12 cellular contexts compared by ENCODE assay signal in the genomic region with DNA sequence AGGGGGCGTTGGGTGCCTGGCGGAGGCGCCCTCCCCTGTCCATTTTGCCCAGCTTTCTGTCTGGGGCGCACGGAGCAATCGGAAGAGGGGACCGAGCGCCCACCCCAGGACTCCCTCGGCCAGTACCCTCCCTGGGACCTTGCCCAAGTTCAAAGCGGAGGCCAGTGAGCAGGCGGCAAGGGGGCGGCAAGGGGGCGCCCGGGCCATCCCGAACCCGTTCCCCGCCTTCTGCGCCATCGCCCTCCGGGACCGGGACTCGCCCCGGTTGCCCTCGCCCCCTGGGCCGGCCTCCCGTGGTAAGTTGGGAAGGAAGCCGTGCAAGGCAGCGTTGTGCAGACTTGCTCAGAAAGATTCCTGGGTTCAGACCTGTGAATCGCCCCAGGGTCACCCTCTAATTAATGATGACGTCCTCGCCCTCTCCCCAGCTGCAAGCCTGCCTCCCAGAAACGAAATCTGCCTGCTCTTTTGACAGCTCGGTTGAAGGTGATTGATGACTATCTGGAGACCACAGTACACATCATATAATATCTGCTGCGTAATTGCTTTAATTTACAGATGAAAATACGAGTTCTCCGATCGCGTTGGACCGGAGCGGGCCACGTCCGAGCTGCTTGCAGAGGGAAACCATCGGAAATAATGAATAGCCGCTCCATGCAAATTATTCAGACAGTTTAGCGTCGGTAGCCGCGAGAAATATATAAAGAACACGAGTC. TPM values are rescaled to one million over a fixed set of nuclear protein-coding genes. Genes with fewer than 3 reads are reported as not detected.
DNase-seq lines count a peak whose midpoint lies in the region; ATAC-seq and TF ChIP-seq lines count a peak whose summit lies in the region.
"Had no signal": no experiment of that assay in that cellular context is flagged by ENCODE, and none has a peak within 500 bp of the region (broad histone marks: within the 10 kb centered on the region; RNA-seq: fewer than 3 reads in every experiment).

No MANE protein-coding gene starts in this region.

- no peaks in the 10 kb centered on the region for H3K9me3 Mint-ChIP-seq in stimulated activated naive CD8-positive, alpha-beta T cell treated with anti-CD3 and anti-CD28 coated beads, Interleukin-15, Interleukin-2, amounts not matched to agents 100 ng/mL and 50 ng/mL, for 24 hours
- no peaks in the 10 kb centered on the region for H3K9me3 Mint-ChIP-seq in mesothelial cell of epicardium

- peak overlapping the region; percentile 31 to 68 (median 58) for H3K4me3 ChIP-seq in breast epithelium

- peak overlapping the region; percentile 26 for H3K4me3 Mint-ChIP-seq in stimulated activated naive CD8-positive, alpha-beta T cell treated with anti-CD3 and anti-CD28 coated beads, Interleukin-15, Interleukin-2, amounts not matched to agents 100 ng/mL and 50 ng/mL, for 24 hours
- peak overlapping the region; percentile 20 for H3K4me3 Mint-ChIP-seq in mesothelial cell of epicardium

- TF ChIP-seq CTCF in breast epithelium (IDR thresholded peaks at IDR 0.05), result no peak
- no peak for TF ChIP-seq CTCF in mesothelial cell of epicardium (IDR thresholded peaks at IDR 0.05; ENCODE audit: unreplicated experiment)

- TF ChIP-seq POLR2A in breast epithelium (IDR thresholded peaks at IDR 0.05), result no peak

- peaks cover 3 to 4% of the 10 kb centered on the region in 2 donors for H3K4me1 ChIP-seq in breast epithelium

- peak overlapping the region; percentile 83 to 87 for H3K27ac ChIP-seq in breast epithelium
- H3K27ac ChIP-seq: KMS-11 had no signal

- no peak for DNase-seq in stimulated activated naive CD8-positive, alpha-beta T cell treated with anti-CD3 and anti-CD28 coated beads, Interleukin-15, Interleukin-2, amounts not matched to agents 100 U/mL and 50 U/mL, for 24 hours
- DNase-seq in breast epithelium (ENCODE audit: low spot score in 2 of 2) (no peak), mesothelial cell of epicardium (ENCODE audit: low spot score in 2 of 2, unreplicated experiment in 2 of 2) (no peak), A172 (ENCODE audit: low spot score) (no peak), NCI-H2107 (lab: John Stamatoyannopoulos, UW) (no peak)
- DNase-seq: NCI-H526 treated with DMSO at 0.1 percent for 48 hours, substantia nigra had no signal

- peak overlapping the region; percentile 52 for H3K27ac Mint-ChIP-seq in stimulated activated naive CD8-positive, alpha-beta T cell treated with anti-CD3 and anti-CD28 coated beads, Interleukin-15, Interleukin-2, amounts not matched to agents 100 ng/mL and 50 ng/mL, for 24 hours
- H3K27ac Mint-ChIP-seq in mesothelial cell of epicardium, result no peak overlapping the region

- no peaks in the 10 kb centered on the region for H3K9me3 ChIP-seq in breast epithelium

- H3K36me3 ChIP-seq in breast epithelium, result no peaks in the 10 kb centered on the region

- H3K4me1 Mint-ChIP-seq in stimulated activated naive CD8-positive, alpha-beta T cell treated with anti-CD3 and anti-CD28 coated beads, Interleukin-15, Interleukin-2, amounts not matched to agents 100 ng/mL and 50 ng/mL, for 24 hours (ENCODE audit: low read depth), result peaks cover 5% of the 10 kb centered on the region
- peaks cover 18% of the 10 kb centered on the region for H3K4me1 Mint-ChIP-seq in mesothelial cell of epicardium

- H3K27me3 ChIP-seq in breast epithelium, result peaks cover 6 to 96% of the 10 kb centered on the region in 2 donors

- no peaks in the 10 kb centered on the region for H3K36me3 Mint-ChIP-seq in stimulated activated naive CD8-positive, alpha-beta T cell treated with anti-CD3 and anti-CD28 coated beads, Interleukin-15, Interleukin-2, amounts not matched to agents 100 ng/mL and 50 ng/mL, for 24 hours (ENCODE audit: low read depth)
- H3K36me3 Mint-ChIP-seq in mesothelial cell of epicardium, result no peaks in the 10 kb centered on the region

- ATAC-seq in stimulated activated naive CD8-positive, alpha-beta T cell treated with anti-CD3 and anti-CD28 coated beads, Interleukin-15, Interleukin-2, amounts not matched to agents 100 U/mL and 50 U/mL, for 24 hours, result no peak
- ATAC-seq in GM21526 (IDR thresholded peaks at IDR 0.05; ENCODE audit: low FRiP score, unreplicated experiment), result no peak
- no peak for ATAC-seq in HG02798 (IDR thresholded peaks at IDR 0.05; ENCODE audit: poor library complexity, unreplicated experiment)

- intact Hi-C loops in breast epithelium (cut with DNase I; ENCODE audit: low total_unique reads), result no loop called here

- peaks cover 46% of the 10 kb centered on the region for H3K27me3 Mint-ChIP-seq in stimulated activated naive CD8-positive, alpha-beta T cell treated with anti-CD3 and anti-CD28 coated beads, Interleukin-15, Interleukin-2, amounts not matched to agents 100 ng/mL and 50 ng/mL, for 24 hours
- H3K27me3 Mint-ChIP-seq in mesothelial cell of epicardium (ENCODE audit: low read depth), result peaks cover 90% of the 10 kb centered on the region

RNA-seq across cellular contexts. Expression of gene IRX4, which starts 1.4 kb away (rescaled TPM):
- 1 to 10 TPM in 2 of 3 donors, under 1 TPM in 1; 0.64 to 9.5 (median 2.6) TPM for total RNA-seq in breast epithelium
- not detected in 3 replicates for total RNA-seq in mesothelial cell of epicardium
- total RNA-seq in A172 (2014; rRNA removed; shearing (Covaris generic)), result not detected in 2 replicates
- total RNA-seq: glomerular endothelial cell had no signal
